Comparison of ENCODE assay signal across 8 cellular contexts in genomic region chr9:5629312-5630037, GRCh38. TPM values are rescaled to one million over a fixed set of nuclear protein-coding genes. Genes with fewer than 3 reads are reported as not detected.
A peak's percentile ranks its signal among the peaks of the same experiment; 100 is the strongest.
DNase-seq lines count a peak whose midpoint lies in the region; ATAC-seq and TF ChIP-seq lines count a peak whose summit lies in the region.

No MANE protein-coding gene starts in this region.

- H3K4me1 ChIP-seq in mucosa of rectum (ENCODE audit: control insufficient read depth in 2 of 2, insufficient read depth in 2 of 2, low read length in 2 of 2), result peaks cover 18 to 27% of the 10 kb centered on the region in 2 donors

- H3K9me3 ChIP-seq in mucosa of rectum (ENCODE audit: control insufficient read depth in 2 of 2, low read length in 2 of 2), result no peaks in the 10 kb centered on the region

- DNase-seq in HFFc6, result no peak
- peak; percentile 34 for DNase-seq in NCI-H2171 (lab: John Stamatoyannopoulos, UW)
- DNase-seq in activated CD8-positive, alpha-beta memory T cell treated with anti-CD3 and anti-CD28 coated beads, Interleukin-2, amount 10 ng/mL, durations not matched to agents 7 days and 5 days, result peak; percentile 69
- peak; percentile 62 for DNase-seq in epithelial cell of esophagus (ENCODE audit: low read depth)
- DNase-seq in substantia nigra (lab: John Stamatoyannopoulos, UW), result peak in 31 of 49 donors; percentile 35 to 82 (median 58)
- DNase-seq in COR-L47 (lab: John Stamatoyannopoulos, UW), result no peak

- CTCF ChIA-PET in activated CD8-positive, alpha-beta memory T cell treated with anti-CD3 and anti-CD28 coated beads, Interleukin-2, amount 10 ng/mL, durations not matched to agents 7 days and 5 days (lab: Charles Lee), result interaction anchor here (1.1 to 1.4 kb wide), 2 partner anchors 179 to 889 kb away, joined by 3 to 7 read pairs; partner anchors contain the start of genes AK3 and CD274

- H3K27ac Mint-ChIP-seq in HFFc6, result peak overlapping the region; percentile 85
- H3K27ac Mint-ChIP-seq in activated CD8-positive, alpha-beta memory T cell treated with anti-CD3 and anti-CD28 coated beads, Interleukin-2, amount 10 ng/mL, durations not matched to agents 7 days and 5 days, result peak overlapping the region; percentile 93

- peaks cover 5% of the 10 kb centered on the region for H3K27me3 Mint-ChIP-seq in HFFc6 (ENCODE audit: insufficient read depth)
- H3K27me3 Mint-ChIP-seq in activated CD8-positive, alpha-beta memory T cell treated with anti-CD3 and anti-CD28 coated beads, Interleukin-2, amount 10 ng/mL, durations not matched to agents 7 days and 5 days, result no peaks in the 10 kb centered on the region

- peaks cover 56% of the 10 kb centered on the region for H3K4me1 Mint-ChIP-seq in HFFc6 (ENCODE audit: low read depth)
- H3K4me1 Mint-ChIP-seq in activated CD8-positive, alpha-beta memory T cell treated with anti-CD3 and anti-CD28 coated beads, Interleukin-2, amount 10 ng/mL, durations not matched to agents 7 days and 5 days, result peaks cover 59% of the 10 kb centered on the region

- peaks cover 3% of the 10 kb centered on the region; the same call in 1 of the 2 replicates for H3K9me3 Mint-ChIP-seq in HFFc6
- H3K9me3 Mint-ChIP-seq in activated CD8-positive, alpha-beta memory T cell treated with anti-CD3 and anti-CD28 coated beads, Interleukin-2, amount 10 ng/mL, durations not matched to agents 7 days and 5 days (ENCODE audit: low read depth), result peaks cover 2% of the 10 kb centered on the region

- H3K9ac ChIP-seq in mucosa of rectum (ENCODE audit: low read depth in 1 of 2, low read length in 2 of 2), result peak overlapping the region; percentile 88 to 93

- H3K27me3 ChIP-seq in mucosa of rectum (ENCODE audit: control insufficient read depth in 2 of 2, insufficient read depth in 2 of 2, low read length in 2 of 2), result no peaks in the 10 kb centered on the region

- peaks cover 20% of the 10 kb centered on the region for H3K36me3 Mint-ChIP-seq in HFFc6 (ENCODE audit: low read depth)
- H3K36me3 Mint-ChIP-seq in activated CD8-positive, alpha-beta memory T cell treated with anti-CD3 and anti-CD28 coated beads, Interleukin-2, amount 10 ng/mL, durations not matched to agents 7 days and 5 days, result peaks cover 21% of the 10 kb centered on the region

- peak; percentile 32 for ATAC-seq in activated CD8-positive, alpha-beta memory T cell treated with anti-CD3 and anti-CD28 coated beads, Interleukin-2, amount 10 ng/mL, durations not matched to agents 7 days and 5 days

- peak overlapping the region; percentile 98 for H3K4me3 ChIP-seq in GM12875 (ENCODE audit: low read depth, low read length)
- H3K4me3 ChIP-seq in epithelial cell of esophagus (ENCODE audit: low read length), result peak overlapping the region; percentile 64
- peak overlapping the region; percentile 90 to 91 for H3K4me3 ChIP-seq in mucosa of rectum (ENCODE audit: low read length in 2 of 2)

- TF ChIP-seq CTCF in GM12875 (IDR thresholded peaks at IDR 0.05; ENCODE audit: borderline replicate concordance, insufficient read depth, low read depth, low read length) (no peak), HFFc6 (IDR thresholded peaks at IDR 0.05) (no peak), epithelial cell of esophagus (IDR thresholded peaks at IDR 0.05; ENCODE audit: insufficient read depth, low read depth, low read length, missing control alignments) (no peak)

- H3K27ac ChIP-seq in mucosa of rectum (ENCODE audit: low read depth in 2 of 2, low read length in 2 of 2), result peak overlapping the region; percentile 95 to 96
- H3K27ac ChIP-seq in substantia nigra (ENCODE audit: low read depth, low read length, poor library complexity, severe bottlenecking), result peak overlapping the region; percentile 95

- H3K36me3 ChIP-seq in mucosa of rectum (ENCODE audit: control insufficient read depth in 2 of 2, insufficient read depth in 2 of 2, low read length in 2 of 2), result no peaks in the 10 kb centered on the region

- peak overlapping the region; percentile 92 for H3K4me3 Mint-ChIP-seq in HFFc6
- H3K4me3 Mint-ChIP-seq in activated CD8-positive, alpha-beta memory T cell treated with anti-CD3 and anti-CD28 coated beads, Interleukin-2, amount 10 ng/mL, durations not matched to agents 7 days and 5 days, result peak overlapping the region; percentile 93

RNA-seq across cellular contexts. Expression of gene RIC1, which starts 0.6 kb away (rescaled TPM):
- 10 to 100 TPM; 25.8 to 35.2 (median 29.8) TPM for total RNA-seq in HFFc6 (2021; fragmentation: NEBNext Ultra II Directional; extraction: Animal tissue kit (Norgen Biotek cat#: 25700))
- 10 to 100 TPM; 18.4 to 22.6 TPM for total RNA-seq in activated CD8-positive, alpha-beta memory T cell treated with anti-CD3 and anti-CD28 coated beads, Interleukin-2, amount 10 ng/mL, durations not matched to agents 7 days and 5 days

Comparison
In these comparisons a context has a peak if more than half of its experiments do, and no peak if none do; other contexts are left out.
1. DNase-seq: peak in NCI-H2171 (single experiment), activated CD8-positive, alpha-beta memory T cell treated with anti-CD3 and anti-CD28 coated beads, Interleukin-2, amount 10 ng/mL, durations not matched to agents 7 days and 5 days (single experiment), epithelial cell of esophagus (single experiment) and substantia nigra (31 of 49); none in HFFc6 (single experiment) and COR-L47 (single experiment).
2. Peak in every context shown above with its lines, with median percentiles within 50 percentile points of each other: H3K4me3 ChIP-seq.